In the genomic region with DNA sequence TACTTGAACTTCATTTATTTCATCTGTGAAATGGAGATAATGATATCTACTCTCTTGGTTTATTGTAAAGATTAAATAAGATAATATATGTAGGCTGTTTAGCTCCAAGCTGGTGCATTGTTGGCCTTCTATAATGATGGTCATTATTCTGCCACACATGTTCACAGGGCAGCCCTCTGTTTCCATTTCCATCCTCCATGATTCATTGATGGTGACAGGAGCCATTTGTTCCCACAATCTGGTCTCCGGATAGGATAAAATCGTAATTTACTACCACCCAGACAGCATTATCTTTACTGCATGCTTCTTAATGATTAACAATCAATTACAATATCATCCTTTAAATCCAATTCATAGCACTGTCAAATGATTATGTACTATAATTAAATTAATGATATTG, we compare ENCODE assay signal across 25 cellular contexts.
"Had no signal": no experiment of that assay in that cellular context is flagged by ENCODE, and none has a peak within 500 bp of the region (broad histone marks: within the 10 kb centered on the region; RNA-seq: fewer than 3 reads in every experiment).

No MANE protein-coding gene starts in this region.

- FAIRE-seq: astrocyte, bronchial epithelial cell, colon had no signal

- DNase-seq: activated B cell treated with CpG ODN at 0.5 μM for 24 hours; activated CD4-positive, alpha-beta T cell treated with anti-CD3 and anti-CD28 coated beads for 48 hours; activated CD4-positive, alpha-beta T cell treated with anti-CD3 and anti-CD28 coated beads, Interleukin-2, amount 50 U/mL, for 1 hour; activated CD4-positive, alpha-beta T cell treated with anti-CD3 and anti-CD28 coated beads, Interleukin-2, amount 50 U/mL, for 48 hours; activated CD8-positive, alpha-beta memory T cell treated with anti-CD3 and anti-CD28 coated beads for 24 hours; activated CD8-positive, alpha-beta T cell treated with anti-CD3 and anti-CD28 coated beads for 36 hours; activated effector memory CD4-positive, alpha-beta T cell treated with Interleukin-2 at 50 U/mL for 16 hours; activated gamma-delta T cell treated with Interleukin-2 at 50 U/mL for 16 hours; activated naive CD4-positive, alpha-beta T cell treated with anti-CD3 and anti-CD28 coated beads, Interleukin-2, amount 50 U/mL, for 16 hours; activated naive CD4-positive, alpha-beta T cell treated with Interleukin-2 at 50 U/mL for 16 hours; activated T-cell treated with anti-CD3 and anti-CD28 coated beads, Interleukin-2, amount 50 U/mL, for 4 hours; amniotic stem cell; anterior cingulate cortex; brain microvascular endothelial cell; cortex of kidney; dermis blood vessel endothelial cell; effector CD4-positive, alpha-beta T cell; effector memory CD8-positive, alpha-beta T cell; foreskin keratinocyte; gastrocnemius medialis; heart right ventricle; T-helper 2 cell had no signal
